Comparison of ENCODE assay signal across 9 cellular contexts in genomic region chr1:26771285-26771642, GRCh38. TPM values are rescaled to one million over a fixed set of nuclear protein-coding genes. Genes with fewer than 3 reads are reported as not detected.
A peak's percentile ranks its signal among the peaks of the same experiment; 100 is the strongest.
DNase-seq lines count a peak whose midpoint lies in the region; ATAC-seq and TF ChIP-seq lines count a peak whose summit lies in the region.
"Had no signal": no experiment of that assay in that cellular context is flagged by ENCODE, and none has a peak within 500 bp of the region (broad histone marks: within the 10 kb centered on the region; RNA-seq: fewer than 3 reads in every experiment).

No MANE protein-coding gene starts in this region.

- H3K4me1 ChIP-seq in CD4-positive, CD25-positive, alpha-beta regulatory T cell (ENCODE audit: control insufficient read depth, insufficient read depth, low read length, poor library complexity, severe bottlenecking): no peaks in the 10 kb centered on the region
- peaks cover 45% of the 10 kb centered on the region for H3K4me1 ChIP-seq in PC-3 (ENCODE audit: insufficient read depth, low read length)
- H3K4me1 ChIP-seq in BE2C: no peaks in the 10 kb centered on the region

- no peaks in the 10 kb centered on the region for H3K9me3 ChIP-seq in CD4-positive, CD25-positive, alpha-beta regulatory T cell (ENCODE audit: control insufficient read depth in 2 of 2, low read length in 2 of 2)
- no peaks in the 10 kb centered on the region for H3K9me3 ChIP-seq in PC-3 (ENCODE audit: low read length)
- no peaks in the 10 kb centered on the region for H3K9me3 ChIP-seq in BE2C

- BruUV-seq in PC-3 (replicated peaks; lab: Mats Ljungman, UMichigan): no TSS peak

- H3K4me1 Mint-ChIP-seq in CD4-positive, CD25-positive, alpha-beta regulatory T cell: peaks cover 0 to 19% (median 6%) of the 10 kb centered on the region in 4 donors

- H3K36me3 ChIP-seq in CD4-positive, CD25-positive, alpha-beta regulatory T cell (ENCODE audit: control insufficient read depth, insufficient read depth, low read length): peaks cover 98% of the 10 kb centered on the region
- H3K36me3 ChIP-seq in PC-3 (ENCODE audit: low read depth, low read length) (peaks cover 92% of the 10 kb centered on the region), BE2C (peaks cover 85% of the 10 kb centered on the region)

- no peak for ATAC-seq in CD4-positive, CD25-positive, alpha-beta regulatory T cell (ENCODE audit: low read depth in 2 of 2)
- ATAC-seq in PC-3 (peak; percentile 19), omental fat pad (ENCODE audit: low FRiP score) (peak; percentile 52), GM21576 (IDR thresholded peaks at IDR 0.05; ENCODE audit: unreplicated experiment) (no peak)

- no peak overlapping the region for H2AFZ ChIP-seq in PC-3 (ENCODE audit: low read length)

- DNase-seq in CD4-positive, CD25-positive, alpha-beta regulatory T cell: no peak
- no peak for DNase-seq in PC-3
- no peak for DNase-seq in epithelial cell of prostate (ENCODE audit: low read depth, low spot score)
- no peak for DNase-seq in omental fat pad (ENCODE audit: low spot score)
- no peak for DNase-seq in BE2C
- DNase-seq in iPS-NIHi7 (ENCODE audit: extremely low spot score): no peak
- DNase-seq in GF-D8 (lab: John Stamatoyannopoulos, UW): no peak
- DNase-seq: left colon had no signal

- intact Hi-C loops in PC-3 (cut with micrococcal nuclease): loop anchor here (5.0 kb wide), 1 partner anchor 39 kb away; no protein-coding TSS in a partner anchor

- H3K9ac ChIP-seq in PC-3 (ENCODE audit: low read length): no peak overlapping the region

- H3K9me3 Mint-ChIP-seq in CD4-positive, CD25-positive, alpha-beta regulatory T cell: no peaks in the 10 kb centered on the region

- no peak overlapping the region for H3K4me3 ChIP-seq in CD4-positive, CD25-positive, alpha-beta regulatory T cell (ENCODE audit: low read depth, low read length)
- H3K4me3 ChIP-seq in PC-3 (ENCODE audit: low read length): no peak overlapping the region
- no peak overlapping the region for H3K4me3 ChIP-seq in BE2C (ENCODE audit: low read depth, low read length)

- TF ChIP-seq CTCF in PC-3 (conservative IDR thresholded peaks at IDR 0.05; ENCODE audit: low read depth, low read length) (no peak), omental fat pad (IDR thresholded peaks at IDR 0.05) (no peak), BE2C (IDR thresholded peaks at IDR 0.05; ENCODE audit: low read depth, low read length) (no peak)

- peak overlapping the region; percentile 20 for H3K4me2 ChIP-seq in PC-3 (ENCODE audit: low read length)

- H3K79me2 ChIP-seq in PC-3 (ENCODE audit: low read length): no peaks in the 10 kb centered on the region

- H4K20me1 ChIP-seq in PC-3 (ENCODE audit: low read length): no peaks in the 10 kb centered on the region

- POLR2A ChIA-PET in PC-3 (lab: Charles Lee; ENCODE audit: unreplicated experiment): no interaction called here

- H3K27ac ChIP-seq in CD4-positive, CD25-positive, alpha-beta regulatory T cell (ENCODE audit: insufficient read depth, low read length, poor library complexity, severe bottlenecking): no peak overlapping the region
- peak overlapping the region; percentile 74 for H3K27ac ChIP-seq in PC-3 (ENCODE audit: low read length)
- H3K27ac ChIP-seq in epithelial cell of prostate: peak overlapping the region; percentile 69

- CTCF ChIA-PET in PC-3 (lab: Charles Lee): no interaction called here

- H3K27me3 Mint-ChIP-seq in CD4-positive, CD25-positive, alpha-beta regulatory T cell: no peaks in the 10 kb centered on the region

- peaks cover 61% of the 10 kb centered on the region for H3K36me3 Mint-ChIP-seq in CD4-positive, CD25-positive, alpha-beta regulatory T cell

- no peaks in the 10 kb centered on the region for H3K27me3 ChIP-seq in CD4-positive, CD25-positive, alpha-beta regulatory T cell (ENCODE audit: control insufficient read depth, insufficient read depth, low read length)
- H3K27me3 ChIP-seq in PC-3 (ENCODE audit: low read length) (no peaks in the 10 kb centered on the region), BE2C (no peaks in the 10 kb centered on the region)

- peak overlapping the region in 2 of 3 donors; percentile 20 to 52 for H3K27ac Mint-ChIP-seq in CD4-positive, CD25-positive, alpha-beta regulatory T cell

- H3F3A ChIP-seq in PC-3 (ENCODE audit: low read length, unreplicated experiment): peaks cover 4% of the 10 kb centered on the region

- H3K9me2 ChIP-seq in PC-3 (replicated peaks; ENCODE audit: low read length): no peaks in the 10 kb centered on the region

- H3K4me3 Mint-ChIP-seq in CD4-positive, CD25-positive, alpha-beta regulatory T cell: no peak overlapping the region

RNA-seq across cellular contexts. Expression of gene PIGV, which starts 16.5 kb away (rescaled TPM):
- 8.6 TPM for total RNA-seq in CD4-positive, CD25-positive, alpha-beta regulatory T cell
- polyA plus RNA-seq in CD4-positive, CD25-positive, alpha-beta regulatory T cell: 10 to 100 TPM in 2 of 4 donors, 1 to 10 TPM in 2; 8.3 to 13.2 (median 9.8) TPM
- total RNA-seq in PC-3 (2014; rRNA removed): 6.0 and 8.8 TPM in 2 replicates
- 10 to 100 TPM in 3 of 4 donors, 1 to 10 TPM in 1; 7.9 to 17.1 (median 16.5) TPM for total RNA-seq in omental fat pad
- 1.1 TPM for polyA plus RNA-seq in BE2C (2012; ENCODE audit: insufficient read depth, insufficient read length, low read depth)

RNA-seq across cellular contexts. Expression of gene ZDHHC18, which starts 55.2 kb away (rescaled TPM):
- total RNA-seq in CD4-positive, CD25-positive, alpha-beta regulatory T cell: 73.6 TPM
- 10 to 100 TPM in 2 of 4 donors, 1 to 10 TPM in 2; 4.4 to 14.8 (median 10.3) TPM for polyA plus RNA-seq in CD4-positive, CD25-positive, alpha-beta regulatory T cell
- total RNA-seq in PC-3 (2014; rRNA removed) (18.1 and 26.9 TPM in 2 replicates), omental fat pad (10 to 100 TPM; 27.4 to 81.1 (median 33.5) TPM)
- 17.7 TPM for polyA plus RNA-seq in BE2C (2012; ENCODE audit: insufficient read depth, insufficient read length, low read depth)

Comparison
In these comparisons a context has a peak if more than half of its experiments do, and no peak if none do; other contexts are left out.
1. ATAC-seq: peak in PC-3 (single experiment) and omental fat pad (single experiment); none in CD4-positive, CD25-positive, alpha-beta regulatory T cell (0 of 2) and GM21576 (single experiment).